ENCODE assay signal across 1 cellular context in the genomic region with DNA sequence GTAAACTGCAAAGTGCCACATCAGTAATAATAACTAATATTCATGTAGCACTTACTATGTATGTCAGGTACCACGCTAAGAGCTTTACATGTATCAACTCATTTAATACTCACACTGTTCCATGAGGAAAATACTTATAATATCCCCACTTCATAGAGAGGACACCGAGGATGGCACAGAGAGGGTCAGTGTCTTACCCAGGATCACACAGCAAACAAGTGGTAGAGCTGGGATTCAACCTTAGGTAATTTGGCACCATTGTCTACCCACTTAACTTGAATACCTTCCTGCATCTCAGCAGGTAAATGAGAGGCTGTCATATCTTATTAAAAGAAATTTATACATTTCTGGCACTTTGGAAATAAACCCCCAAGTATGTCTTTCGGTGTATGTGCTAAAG.
TF ChIP-seq lines count a peak whose summit lies in the region.

No MANE protein-coding gene starts in this region.

TF ChIP-seq in K562, 482 proteins besides CTCF, POLR2A, EP300 and RAD21 (continued from another document):
- TF ChIP-seq, protein P1, sequence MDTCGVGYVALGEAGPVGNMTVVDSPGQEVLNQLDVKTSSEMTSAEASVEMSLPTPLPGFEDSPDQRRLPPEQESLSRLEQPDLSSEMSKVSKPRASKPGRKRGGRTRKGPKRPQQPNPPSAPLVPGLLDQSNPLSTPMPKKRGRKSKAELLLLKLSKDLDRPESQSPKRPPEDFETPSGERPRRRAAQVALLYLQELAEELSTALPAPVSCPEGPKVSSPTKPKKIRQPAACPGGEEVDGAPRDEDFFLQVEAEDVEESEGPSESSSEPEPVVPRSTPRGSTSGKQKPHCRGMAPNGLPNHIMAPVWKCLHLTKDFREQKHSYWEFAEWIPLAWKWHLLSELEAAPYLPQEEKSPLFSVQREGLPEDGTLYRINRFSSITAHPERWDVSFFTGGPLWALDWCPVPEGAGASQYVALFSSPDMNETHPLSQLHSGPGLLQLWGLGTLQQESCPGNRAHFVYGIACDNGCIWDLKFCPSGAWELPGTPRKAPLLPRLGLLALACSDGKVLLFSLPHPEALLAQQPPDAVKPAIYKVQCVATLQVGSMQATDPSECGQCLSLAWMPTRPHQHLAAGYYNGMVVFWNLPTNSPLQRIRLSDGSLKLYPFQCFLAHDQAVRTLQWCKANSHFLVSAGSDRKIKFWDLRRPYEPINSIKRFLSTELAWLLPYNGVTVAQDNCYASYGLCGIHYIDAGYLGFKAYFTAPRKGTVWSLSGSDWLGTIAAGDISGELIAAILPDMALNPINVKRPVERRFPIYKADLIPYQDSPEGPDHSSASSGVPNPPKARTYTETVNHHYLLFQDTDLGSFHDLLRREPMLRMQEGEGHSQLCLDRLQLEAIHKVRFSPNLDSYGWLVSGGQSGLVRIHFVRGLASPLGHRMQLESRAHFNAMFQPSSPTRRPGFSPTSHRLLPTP (IDR thresholded peaks at IDR 0.05; ENCODE audit: borderline replicate concordance, extremely low read depth, insufficient read length): no peak
- TF ChIP-seq, protein P2, sequence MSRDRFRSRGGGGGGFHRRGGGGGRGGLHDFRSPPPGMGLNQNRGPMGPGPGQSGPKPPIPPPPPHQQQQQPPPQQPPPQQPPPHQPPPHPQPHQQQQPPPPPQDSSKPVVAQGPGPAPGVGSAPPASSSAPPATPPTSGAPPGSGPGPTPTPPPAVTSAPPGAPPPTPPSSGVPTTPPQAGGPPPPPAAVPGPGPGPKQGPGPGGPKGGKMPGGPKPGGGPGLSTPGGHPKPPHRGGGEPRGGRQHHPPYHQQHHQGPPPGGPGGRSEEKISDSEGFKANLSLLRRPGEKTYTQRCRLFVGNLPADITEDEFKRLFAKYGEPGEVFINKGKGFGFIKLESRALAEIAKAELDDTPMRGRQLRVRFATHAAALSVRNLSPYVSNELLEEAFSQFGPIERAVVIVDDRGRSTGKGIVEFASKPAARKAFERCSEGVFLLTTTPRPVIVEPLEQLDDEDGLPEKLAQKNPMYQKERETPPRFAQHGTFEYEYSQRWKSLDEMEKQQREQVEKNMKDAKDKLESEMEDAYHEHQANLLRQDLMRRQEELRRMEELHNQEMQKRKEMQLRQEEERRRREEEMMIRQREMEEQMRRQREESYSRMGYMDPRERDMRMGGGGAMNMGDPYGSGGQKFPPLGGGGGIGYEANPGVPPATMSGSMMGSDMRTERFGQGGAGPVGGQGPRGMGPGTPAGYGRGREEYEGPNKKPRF (IDR thresholded peaks at IDR 0.05; ENCODE audit: low read depth, low read length): no peak
- TF ChIP-seq HLTF (IDR thresholded peaks at IDR 0.05) (no peak), MAFK (IDR thresholded peaks at IDR 0.05; ENCODE audit: low read length) (no peak), EP400 (IDR thresholded peaks at IDR 0.05) (no peak), ZNF354B (CRISPR knock-in tag; IDR thresholded peaks at IDR 0.05) (no peak), NUFIP1 (IDR thresholded peaks at IDR 0.05; ENCODE audit: partially characterized antibody) (no peak), HNRNPH1 (optimal IDR thresholded peaks at IDR 0.05; ENCODE audit: low read depth, low read length) (no peak), RBM25 (IDR thresholded peaks at IDR 0.05; ENCODE audit: low read depth, low read length, severe bottlenecking) (peak; percentile 83), POLR3A (IDR thresholded peaks at IDR 0.05; ENCODE audit: borderline replicate concordance, extremely low read depth, insufficient read depth, insufficient read length) (no peak), PCBP1 (IDR thresholded peaks at IDR 0.05; ENCODE audit: low read depth, low read length, poor library complexity, severe bottlenecking) (no peak), RBM39 (optimal IDR thresholded peaks at IDR 0.05; ENCODE audit: low read depth, low read length) (no peak), HMG20A (CRISPR knock-in tag; conservative IDR thresholded peaks at IDR 0.05) (no peak), SMC3 (conservative IDR thresholded peaks at IDR 0.05; ENCODE audit: insufficient read depth, low read depth, low read length) (no peak), ZFP36 (IDR thresholded peaks at IDR 0.05; ENCODE audit: low read depth, low read length, partially characterized antibody) (peak; percentile 84)
- TF ChIP-seq, protein P3, sequence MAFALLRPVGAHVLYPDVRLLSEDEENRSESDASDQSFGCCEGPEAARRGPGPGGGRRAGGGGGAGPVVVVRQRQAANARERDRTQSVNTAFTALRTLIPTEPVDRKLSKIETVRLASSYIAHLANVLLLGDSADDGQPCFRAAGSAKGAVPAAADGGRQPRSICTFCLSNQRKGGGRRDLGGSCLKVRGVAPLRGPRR (CRISPR knock-in tag; IDR thresholded peaks at IDR 0.05): no peak
- TF ChIP-seq, protein P4, sequence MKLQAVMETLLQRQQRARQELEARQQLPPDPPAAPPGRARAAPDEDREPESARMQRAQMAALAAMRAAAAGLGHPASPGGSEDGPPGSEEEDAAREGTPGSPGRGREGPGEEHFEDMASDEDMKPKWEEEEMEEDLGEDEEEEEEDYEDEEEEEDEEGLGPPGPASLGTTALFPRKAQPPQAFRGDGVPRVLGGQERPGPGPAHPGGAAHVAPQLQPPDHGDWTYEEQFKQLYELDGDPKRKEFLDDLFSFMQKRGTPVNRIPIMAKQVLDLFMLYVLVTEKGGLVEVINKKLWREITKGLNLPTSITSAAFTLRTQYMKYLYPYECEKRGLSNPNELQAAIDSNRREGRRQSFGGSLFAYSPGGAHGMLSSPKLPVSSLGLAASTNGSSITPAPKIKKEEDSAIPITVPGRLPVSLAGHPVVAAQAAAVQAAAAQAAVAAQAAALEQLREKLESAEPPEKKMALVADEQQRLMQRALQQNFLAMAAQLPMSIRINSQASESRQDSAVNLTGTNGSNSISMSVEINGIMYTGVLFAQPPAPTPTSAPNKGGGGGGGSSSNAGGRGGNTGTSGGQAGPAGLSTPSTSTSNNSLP (IDR thresholded peaks at IDR 0.05; ENCODE audit: borderline replicate concordance, low read depth, low read length): no peak
- TF ChIP-seq, protein P5, sequence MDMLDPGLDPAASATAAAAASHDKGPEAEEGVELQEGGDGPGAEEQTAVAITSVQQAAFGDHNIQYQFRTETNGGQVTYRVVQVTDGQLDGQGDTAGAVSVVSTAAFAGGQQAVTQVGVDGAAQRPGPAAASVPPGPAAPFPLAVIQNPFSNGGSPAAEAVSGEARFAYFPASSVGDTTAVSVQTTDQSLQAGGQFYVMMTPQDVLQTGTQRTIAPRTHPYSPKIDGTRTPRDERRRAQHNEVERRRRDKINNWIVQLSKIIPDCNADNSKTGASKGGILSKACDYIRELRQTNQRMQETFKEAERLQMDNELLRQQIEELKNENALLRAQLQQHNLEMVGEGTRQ (CRISPR knock-in tag; IDR thresholded peaks at IDR 0.05): no peak
- TF ChIP-seq, protein P6, sequence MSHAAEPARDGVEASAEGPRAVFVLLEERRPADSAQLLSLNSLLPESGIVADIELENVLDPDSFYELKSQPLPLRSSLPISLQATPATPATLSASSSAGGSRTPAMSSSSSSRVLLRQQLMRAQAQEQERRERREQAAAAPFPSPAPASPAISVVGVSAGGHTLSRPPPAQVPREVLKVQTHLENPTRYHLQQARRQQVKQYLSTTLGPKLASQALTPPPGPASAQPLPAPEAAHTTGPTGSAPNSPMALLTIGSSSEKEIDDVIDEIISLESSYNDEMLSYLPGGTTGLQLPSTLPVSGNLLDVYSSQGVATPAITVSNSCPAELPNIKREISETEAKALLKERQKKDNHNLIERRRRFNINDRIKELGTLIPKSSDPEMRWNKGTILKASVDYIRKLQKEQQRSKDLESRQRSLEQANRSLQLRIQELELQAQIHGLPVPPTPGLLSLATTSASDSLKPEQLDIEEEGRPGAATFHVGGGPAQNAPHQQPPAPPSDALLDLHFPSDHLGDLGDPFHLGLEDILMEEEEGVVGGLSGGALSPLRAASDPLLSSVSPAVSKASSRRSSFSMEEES (CRISPR knock-in tag; IDR thresholded peaks at IDR 0.05): no peak
- TF ChIP-seq, protein P7, sequence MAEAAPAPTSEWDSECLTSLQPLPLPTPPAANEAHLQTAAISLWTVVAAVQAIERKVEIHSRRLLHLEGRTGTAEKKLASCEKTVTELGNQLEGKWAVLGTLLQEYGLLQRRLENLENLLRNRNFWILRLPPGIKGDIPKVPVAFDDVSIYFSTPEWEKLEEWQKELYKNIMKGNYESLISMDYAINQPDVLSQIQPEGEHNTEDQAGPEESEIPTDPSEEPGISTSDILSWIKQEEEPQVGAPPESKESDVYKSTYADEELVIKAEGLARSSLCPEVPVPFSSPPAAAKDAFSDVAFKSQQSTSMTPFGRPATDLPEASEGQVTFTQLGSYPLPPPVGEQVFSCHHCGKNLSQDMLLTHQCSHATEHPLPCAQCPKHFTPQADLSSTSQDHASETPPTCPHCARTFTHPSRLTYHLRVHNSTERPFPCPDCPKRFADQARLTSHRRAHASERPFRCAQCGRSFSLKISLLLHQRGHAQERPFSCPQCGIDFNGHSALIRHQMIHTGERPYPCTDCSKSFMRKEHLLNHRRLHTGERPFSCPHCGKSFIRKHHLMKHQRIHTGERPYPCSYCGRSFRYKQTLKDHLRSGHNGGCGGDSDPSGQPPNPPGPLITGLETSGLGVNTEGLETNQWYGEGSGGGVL (CRISPR knock-in tag; IDR thresholded peaks at IDR 0.05): no peak
